ENCODE assay signal across 11 cellular contexts in genomic region chr1:109864960-109865611, GRCh38. TPM values are rescaled to one million over a fixed set of nuclear protein-coding genes. Genes with fewer than 3 reads are reported as not detected.
DNase-seq lines count a peak whose midpoint lies in the region; FAIRE-seq and TF ChIP-seq lines count a peak whose summit lies in the region.
"Had no signal": no experiment of that assay in that cellular context is flagged by ENCODE, and none has a peak within 500 bp of the region (broad histone marks: within the 10 kb centered on the region; RNA-seq: fewer than 3 reads in every experiment).

No MANE protein-coding gene starts in this region.

- H3K23me2 ChIP-seq in H1 (ENCODE audit: low read depth, low read length), result no peaks in the 10 kb centered on the region

- no peak overlapping the region for H3K27ac ChIP-seq in H1 (ENCODE audit: low read depth, low read length)
- H3K27ac ChIP-seq in stomach smooth muscle (ENCODE audit: low read length), result peak overlapping the region; percentile 6

- no peak overlapping the region for H3K9ac ChIP-seq in NT2/D1 (ENCODE audit: insufficient read length, low read depth)
- no peak overlapping the region for H3K9ac ChIP-seq in H1 (replicated peaks in 1 of 4; ENCODE audit: extremely low read depth in 1 of 4, low read depth in 3 of 4, low read length in 3 of 4)
- H3K9ac ChIP-seq in stomach smooth muscle (ENCODE audit: low read length in 2 of 2), result no peak overlapping the region

- H3K23ac ChIP-seq in H1 (ENCODE audit: insufficient read length), result no peak overlapping the region

- DNase-seq in NT2/D1 (ENCODE audit: low read depth, low spot score) (peak; percentile 40), H1 (ENCODE audit: low read depth in 1 of 2, low spot score in 2 of 2) (no peak), midbrain (lab: John Stamatoyannopoulos, UW) (peak; percentile 39), NCI-H748 (lab: John Stamatoyannopoulos, UW; ENCODE audit: unreplicated experiment) (no peak), NCI-H2081 treated with DMSO at 0.1 percent for 48 hours (lab: John Stamatoyannopoulos, UW) (no peak), SIG-M5 treated with dmso at 0.1 percent for 504 hours (lab: John Stamatoyannopoulos, UW; ENCODE audit: unreplicated experiment) (no peak), DMS79 (lab: John Stamatoyannopoulos, UW) (no peak)
- DNase-seq: activated naive CD4-positive, alpha-beta T cell treated with anti-CD3 and anti-CD28 coated beads for 36 hours; effector memory CD4-positive, alpha-beta T cell; NCI-H748 treated with DMSO at 0.1 percent for 48 hours had no signal

- H3K9me3 ChIP-seq in NT2/D1 (ENCODE audit: insufficient read depth, low read length), result peaks cover 33% of the 10 kb centered on the region; the same call in 1 of the 2 replicates
- H3K9me3 ChIP-seq in H1 (ENCODE audit: insufficient read depth in 2 of 2, low read depth in 1 of 2, low read length in 1 of 2), result no peaks in the 10 kb centered on the region
- peaks cover 0 to 5% of the 10 kb centered on the region in 2 donors for H3K9me3 ChIP-seq in stomach smooth muscle (ENCODE audit: control insufficient read depth in 2 of 2, low read length in 2 of 2)

- no peaks in the 10 kb centered on the region; the same call in 1 of the 2 replicates for H3K79me1 ChIP-seq in H1 (ENCODE audit: low read depth, low read length)

- H3K56ac ChIP-seq in H1 (replicated peaks; ENCODE audit: insufficient read length, low read depth, low read length), result no peak overlapping the region

- H2BK15ac ChIP-seq in H1 (ENCODE audit: low read length), result no peak overlapping the region

- H3K36me3 ChIP-seq in NT2/D1 (ENCODE audit: insufficient read depth, insufficient read length, low read length) (no peaks in the 10 kb centered on the region), H1 (ENCODE audit: control insufficient read depth in 2 of 4, insufficient read depth in 4 of 4, low read length in 3 of 4) (no peaks in the 10 kb centered on the region; a peak in 1 of 8 replicates), stomach smooth muscle (ENCODE audit: control insufficient read depth in 2 of 2, insufficient read depth in 2 of 2, low read length in 2 of 2) (no peaks in the 10 kb centered on the region)

- CTCF ChIA-PET in H1 (lab: Charles Lee; ENCODE audit: partially characterized antibody), result no interaction called here

- H3K4me3 ChIP-seq in NT2/D1 (ENCODE audit: insufficient read length, low read depth) (no peak overlapping the region), H1 (ENCODE audit: extremely low read depth in 1 of 4, insufficient read depth in 2 of 4, low read depth in 3 of 4, low read length in 4 of 4) (no peak overlapping the region), stomach smooth muscle (ENCODE audit: low read length in 2 of 2) (peak overlapping the region; percentile 12 to 17)

- H4K8ac ChIP-seq in H1 (ENCODE audit: extremely low read depth, insufficient read depth, low read length), result no peak overlapping the region

- H3K4me2 ChIP-seq in H1 (ENCODE audit: insufficient read depth in 1 of 2, low read depth in 2 of 2, low read length in 2 of 2), result peak overlapping the region in 1 of 2 experiments; percentile 20; a peak in 1 of 4 replicates

- no peak overlapping the region; the same call in 1 of the 2 replicates for H3K18ac ChIP-seq in H1 (ENCODE audit: extremely low read depth, low read length)

- no peak for TF ChIP-seq RAD21 in H1 (IDR thresholded peaks at IDR 0.05 in 1 of 2, conservative IDR thresholded peaks at IDR 0.05 in 1 of 2; ENCODE audit: low read depth in 2 of 2, low read length in 2 of 2)

- WGBS in H1 (ENCODE audit: extremely low coverage in 1 of 2, insufficient coverage in 1 of 2, insufficient read length in 1 of 2, insufficient replicate concordance in 2 of 2, low coverage in 1 of 2, low lambda C conversion rate in 2 of 2, missing lambda C conversion rate in 1 of 2), 2 experiments, result 84% methylated on average over 11 of the region's 11 CpGs; no CpG with 5 or more reads in 1 of the 2 experiments

- H4K20me1 ChIP-seq in H1 (replicated peaks in 1 of 2; ENCODE audit: control insufficient read depth in 1 of 2, insufficient read depth in 2 of 2, low read length in 2 of 2), result no peaks in the 10 kb centered on the region

- H2AK5ac ChIP-seq in H1 (ENCODE audit: low read depth, low read length), result 0 out of 2 replicates have a peak overlapping the region, but pooled peaks have one; percentile 14

- no peak overlapping the region for H2AFZ ChIP-seq in H1 (ENCODE audit: low read length)

- POLR2A ChIA-PET in H1 (lab: Charles Lee; ENCODE audit: partially characterized antibody), result interaction anchor here (1.2 kb wide), 1 partner anchor 27 kb away, joined by 3 read pairs; no protein-coding TSS in a partner anchor

- no peak overlapping the region for H4K91ac ChIP-seq in H1 (replicated peaks; ENCODE audit: insufficient read length, low read length)

- no peaks in the 10 kb centered on the region for H3K27me3 ChIP-seq in NT2/D1 (ENCODE audit: insufficient read depth, insufficient read length)
- H3K27me3 ChIP-seq in H1 (replicated peaks in 1 of 4; ENCODE audit: control insufficient read depth in 3 of 4, extremely low read depth in 1 of 4, insufficient read depth in 3 of 4, low read length in 3 of 4), result no peaks in the 10 kb centered on the region
- no peaks in the 10 kb centered on the region for H3K27me3 ChIP-seq in stomach smooth muscle (ENCODE audit: control insufficient read depth in 1 of 2, insufficient read depth in 2 of 2, low read length in 2 of 2)

- H3K79me2 ChIP-seq in H1 (ENCODE audit: control insufficient read depth in 1 of 2, insufficient read depth in 2 of 2, low read length in 2 of 2), result no peaks in the 10 kb centered on the region

- TF ChIP-seq EP300 in H1 (IDR thresholded peaks at IDR 0.05; ENCODE audit: borderline replicate concordance in 1 of 2, low read depth in 2 of 2, low read length in 2 of 2), result no peak

- no peak for TF ChIP-seq CTCF in H1 (IDR thresholded peaks at IDR 0.05; ENCODE audit: control extremely low read depth in 1 of 3, insufficient read depth in 1 of 3, low read depth in 1 of 3, low read length in 3 of 3)

- H2BK20ac ChIP-seq in H1 (ENCODE audit: low read length), result no peak overlapping the region

- peak overlapping the region; percentile 95 for H2BK12ac ChIP-seq in H1 (ENCODE audit: low read depth, low read length)

- no peak for TF ChIP-seq POLR2A in H1 (IDR thresholded peaks at IDR 0.05; ENCODE audit: control extremely low read depth in 1 of 2, low read depth in 2 of 2, low read length in 2 of 2)

- no peak overlapping the region; the same call in 1 of the 2 replicates for H2BK5ac ChIP-seq in H1 (ENCODE audit: low read depth, low read length)

- H3K4ac ChIP-seq in H1 (replicated peaks; ENCODE audit: insufficient read length, low read depth, low read length), result no peak overlapping the region

- no peak overlapping the region for H4K5ac ChIP-seq in H1 (ENCODE audit: insufficient read length, low read depth, low read length)

- FAIRE-seq in H1 (lab: Jason Lieb, UNC), result no peak

- H2BK120ac ChIP-seq in H1 (replicated peaks; ENCODE audit: low read depth, low read length), result no peak overlapping the region

- H3K4me1 ChIP-seq in NT2/D1 (ENCODE audit: insufficient read depth, insufficient read length), result no peaks in the 10 kb centered on the region
- H3K4me1 ChIP-seq in H1 (replicated peaks in 1 of 4; ENCODE audit: control insufficient read depth in 3 of 4, insufficient read depth in 4 of 4, low read length in 3 of 4), result peaks cover 3 to 7% (median 5%) of the 10 kb centered on the region in 4 experiments
- peaks cover 17% of the 10 kb centered on the region for H3K4me1 ChIP-seq in stomach smooth muscle (ENCODE audit: control insufficient read depth, insufficient read depth, low read length)

- H3K14ac ChIP-seq in H1 (ENCODE audit: insufficient read length), result no peak overlapping the region

TF ChIP-seq in H1, 55 proteins besides CTCF, POLR2A, EP300 and RAD21:
- TF ChIP-seq NANOG (IDR thresholded peaks at IDR 0.05; ENCODE audit: insufficient read depth, low read depth, low read length, poor library complexity, severe bottlenecking), result peak; percentile 24
- TF ChIP-seq SIX5 (IDR thresholded peaks at IDR 0.05; ENCODE audit: low read depth, low read length), result no peak

RNA-seq across cellular contexts. Expression of gene CSF1, which starts 45.6 kb away (rescaled TPM):
- total RNA-seq in H1 (2021; fragmentation: NEBNext Ultra II Directional; extraction: Animal tissue kit (Norgen Biotek cat#: 25700)), result 2.0 and 3.3 TPM in 2 replicates
- 4.2 and 5.4 TPM in 2 replicates for polyA plus RNA-seq in H1 (2011; rRNA removed)
- 3.4 TPM for polyA plus RNA-seq in H1 (2011; cell fraction: cytosol; rRNA removed)
- polyA plus RNA-seq in H1 (2011; cell fraction: nucleus; rRNA removed), result 6.3 TPM
- 2.0 to 4.0 TPM (median 3.2 TPM) in 4 replicates for polyA plus RNA-seq in H1 (2012, experiment 1 of 2)
- 4.0 TPM for polyA plus RNA-seq in H1 (2012, experiment 2 of 2)
- polyA plus RNA-seq in H1 (2013, experiment 1 of 2), result 1.8 TPM
- 1.5 TPM for polyA plus RNA-seq in H1 (2013, experiment 2 of 2)
- 4.0 and 4.2 TPM in 2 replicates for polyA minus RNA-seq in H1 (2011; rRNA and poly(A)+ RNA removed)
- 4.2 TPM for polyA minus RNA-seq in H1 (2011; cell fraction: cytosol; rRNA and poly(A)+ RNA removed)
- polyA minus RNA-seq in H1 (2011; cell fraction: nucleus; rRNA and poly(A)+ RNA removed), result 2.6 TPM

Comparison
In these comparisons a context has a peak if more than half of its experiments do, and no peak if none do; other contexts are left out.
1. DNase-seq: peak in NT2/D1 (single experiment) and midbrain (single experiment); none in H1 (0 of 2), NCI-H748 (single experiment), NCI-H2081 treated with DMSO at 0.1 percent for 48 hours (single experiment), SIG-M5 treated with dmso at 0.1 percent for 504 hours (single experiment) and DMS79 (single experiment).
2. H3K4me3 ChIP-seq: peak in stomach smooth muscle (2 of 2); none in NT2/D1 (single experiment) and H1 (0 of 4).